ENCODE assay signal across 9 cellular contexts in genomic region chr15:51731549-51732267, GRCh38. TPM values are rescaled to one million over a fixed set of nuclear protein-coding genes. Genes with fewer than 3 reads are reported as not detected.
DNase-seq lines count a peak whose midpoint lies in the region; ATAC-seq, FAIRE-seq and TF ChIP-seq lines count a peak whose summit lies in the region.
"Had no signal": no experiment of that assay in that cellular context is flagged by ENCODE, and none has a peak within 500 bp of the region (broad histone marks: within the 10 kb centered on the region; RNA-seq: fewer than 3 reads in every experiment).

No MANE protein-coding gene starts in this region.

- DNase-seq in AG08395 (ENCODE audit: low spot score) (peak; percentile 23), SIG-M5 treated with dmso at 0.1 percent for 504 hours (lab: John Stamatoyannopoulos, UW; ENCODE audit: unreplicated experiment) (peak; percentile 95), choroid plexus epithelial cell (ENCODE audit: low read depth) (peak; percentile 88), myocyte (ENCODE audit: low read depth) (peak; percentile 15), D721Med (ENCODE audit: insufficient read length, low spot score) (no peak), NCI-H1105 treated with DMSO at 0.1 percent for 48 hours (lab: John Stamatoyannopoulos, UW) (no peak)

- ATAC-seq in GM18907 (IDR thresholded peaks at IDR 0.05; ENCODE audit: unreplicated experiment) (peak; percentile 60), HG03066 (IDR thresholded peaks at IDR 0.05; ENCODE audit: low read depth, unreplicated experiment) (peak; percentile 56)
- ATAC-seq: HCT116 had no signal

- H3K4me3 ChIP-seq in choroid plexus epithelial cell (ENCODE audit: low read depth, low read length), result peak overlapping the region; percentile 28

- TF ChIP-seq CTCF in choroid plexus epithelial cell (conservative IDR thresholded peaks at IDR 0.05; ENCODE audit: low read depth, low read length), result no peak
- TF ChIP-seq CTCF in D721Med (IDR thresholded peaks at IDR 0.05; ENCODE audit: insufficient read depth, missing control alignments), result no peak

- FAIRE-seq in D721Med (lab: Jason Lieb, UNC), result no peak

RNA-seq across cellular contexts. Expression of gene LYSMD2, which starts 5.7 kb away (rescaled TPM):
- total RNA-seq in myocyte, result 4.6 and 6.2 TPM in 2 replicates
- 0.86 TPM for polyA plus RNA-seq in myocyte (2012)

RNA-seq across cellular contexts. Expression of gene TMOD2, which starts 19.7 kb away (rescaled TPM):
- 2.4 and 2.5 TPM in 2 replicates for total RNA-seq in myocyte
- polyA plus RNA-seq in myocyte (2012), result 0.93 TPM

RNA-seq across cellular contexts. Expression of gene SCG3, which starts 50.4 kb away (rescaled TPM):
- not detected in 2 replicates for total RNA-seq in myocyte
- polyA plus RNA-seq in myocyte (2012), result not detected

Comparison
In these comparisons a context has a peak if more than half of its experiments do, and no peak if none do; other contexts are left out.
1. DNase-seq: peak in AG08395 (single experiment), SIG-M5 treated with dmso at 0.1 percent for 504 hours (single experiment), choroid plexus epithelial cell (single experiment) and myocyte (single experiment); none in D721Med (single experiment) and NCI-H1105 treated with DMSO at 0.1 percent for 48 hours (single experiment).